ENCODE assay signal across 1 cellular context in genomic region chrX:86047174-86047991, GRCh38.
TF ChIP-seq lines count a peak whose summit lies in the region.

TSS of gene CHM (minus strand) at chrX:86047558. CDS start at chrX:86047532, 26 bp downstream.

TF ChIP-seq in H1, 55 proteins besides CTCF, POLR2A, EP300 and RAD21:
- TF ChIP-seq USF2 (IDR thresholded peaks at IDR 0.05; ENCODE audit: low read length) (peak; percentile 70), ASH2L (IDR thresholded peaks at IDR 0.05; ENCODE audit: low read length) (peak; percentile 63), POLR2AphosphoS5 (IDR thresholded peaks at IDR 0.05; ENCODE audit: low read depth, low read length) (peak; percentile 66), CHD2 (IDR thresholded peaks at IDR 0.05; ENCODE audit: low read length) (no peak), KDM4A (IDR thresholded peaks at IDR 0.05; ENCODE audit: low read depth, low read length, severe bottlenecking) (no peak), YY1 (IDR thresholded peaks at IDR 0.05; ENCODE audit: low read depth, low read length) (peak; percentile 94), SIN3A (conservative IDR thresholded peaks at IDR 0.05 in 1 of 2, IDR thresholded peaks at IDR 0.05 in 1 of 2; ENCODE audit: low read depth in 1 of 2, low read length in 2 of 2) (peak in 1 of 2 experiments; percentile 61; a peak in 1 of 4 replicates), EGR1 (IDR thresholded peaks at IDR 0.05; ENCODE audit: borderline replicate concordance, low read depth, low read length) (no peak), EZH2 (IDR thresholded peaks at IDR 0.05; ENCODE audit: low read depth, low read length, severe bottlenecking) (no peak), SAP30 (IDR thresholded peaks at IDR 0.05; ENCODE audit: insufficient read depth, insufficient replicate concordance, low read length) (peak; percentile 32), TAF1 (IDR thresholded peaks at IDR 0.05; ENCODE audit: low read depth, low read length) (peak; percentile 91), CREB1 (IDR thresholded peaks at IDR 0.05) (no peak), RBBP5 (IDR thresholded peaks at IDR 0.05; ENCODE audit: borderline replicate concordance, low read depth, low read length) (peak; percentile 80; the same call in 1 of the 2 replicates), TAF7 (optimal IDR thresholded peaks at IDR 0.05; ENCODE audit: borderline replicate concordance, low read depth, low read length) (peak; percentile 18), TBP (IDR thresholded peaks at IDR 0.05; ENCODE audit: low read depth, low read length) (peak; percentile 61), KDM5A (IDR thresholded peaks at IDR 0.05; ENCODE audit: low read length) (peak; percentile 88), SIX5 (IDR thresholded peaks at IDR 0.05; ENCODE audit: low read depth, low read length) (peak; percentile 57), PHF8 (conservative IDR thresholded peaks at IDR 0.05; ENCODE audit: low read depth, low read length) (peak; percentile 66)
TF ChIP-seq in H1: peak in this region for 13.
